8 cellular contexts compared by ENCODE assay signal in the genomic region with DNA sequence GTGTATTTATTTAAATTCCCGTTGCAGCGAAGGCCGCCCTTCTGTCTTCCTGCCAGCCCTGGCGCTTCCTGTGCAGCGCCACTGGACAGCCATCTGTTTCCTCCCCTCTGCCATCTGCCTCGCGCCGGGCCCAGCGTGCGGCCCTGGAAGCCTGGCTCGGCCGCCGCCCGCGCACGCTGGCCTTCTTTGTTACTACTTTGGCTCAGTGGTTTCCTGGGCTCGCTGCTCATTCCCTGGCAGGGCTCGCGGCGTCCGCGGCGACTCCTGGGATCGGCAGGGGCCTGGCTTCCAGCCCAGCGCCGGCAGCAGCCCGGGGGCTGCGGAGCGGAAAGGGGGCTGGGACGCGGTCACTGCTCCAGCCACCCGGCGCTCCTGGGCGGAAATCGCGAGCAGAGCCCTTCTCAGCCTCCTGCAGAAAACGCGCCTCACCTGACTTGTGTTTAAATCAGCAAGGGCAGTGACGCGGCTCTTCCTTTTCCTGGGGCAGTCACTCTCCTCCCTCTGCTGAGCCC. TPM values are rescaled to one million over a fixed set of nuclear protein-coding genes. Genes with fewer than 3 reads are reported as not detected.
DNase-seq lines count a peak whose midpoint lies in the region; ATAC-seq lines count a peak whose summit lies in the region.

No MANE protein-coding gene starts in this region.

- peak overlapping the region; percentile 99 for H3K27ac Mint-ChIP-seq in activated CD4-positive, alpha-beta T cell treated with anti-CD3 and anti-CD28 coated beads, Interleukin-2, amount 10 ng/mL, durations not matched to agents 24 days and 14 days

- H3K27me3 Mint-ChIP-seq in activated CD4-positive, alpha-beta T cell treated with anti-CD3 and anti-CD28 coated beads, Interleukin-2, amount 10 ng/mL, durations not matched to agents 24 days and 14 days: no peaks in the 10 kb centered on the region

- peak overlapping the region; percentile 92 for H3K4me3 Mint-ChIP-seq in activated CD4-positive, alpha-beta T cell treated with anti-CD3 and anti-CD28 coated beads, Interleukin-2, amount 10 ng/mL, durations not matched to agents 24 days and 14 days

- peaks cover 59% of the 10 kb centered on the region for H3K4me1 Mint-ChIP-seq in activated CD4-positive, alpha-beta T cell treated with anti-CD3 and anti-CD28 coated beads, Interleukin-2, amount 10 ng/mL, durations not matched to agents 24 days and 14 days

- H3K9me3 Mint-ChIP-seq in activated CD4-positive, alpha-beta T cell treated with anti-CD3 and anti-CD28 coated beads, Interleukin-2, amount 10 ng/mL, durations not matched to agents 24 days and 14 days: no peaks in the 10 kb centered on the region

- H3K36me3 Mint-ChIP-seq in activated CD4-positive, alpha-beta T cell treated with anti-CD3 and anti-CD28 coated beads, Interleukin-2, amount 10 ng/mL, durations not matched to agents 24 days and 14 days (ENCODE audit: low read depth): peaks cover 25% of the 10 kb centered on the region

- DNase-seq in NCI-H510A treated with DMSO at 0.1 percent for 48 hours (lab: John Stamatoyannopoulos, UW) (peak; percentile 65), dermis blood vessel endothelial cell (peak; percentile 96), left lobe of liver (ENCODE audit: low spot score) (peak; percentile 76)
- peak; percentile 90 for DNase-seq in activated CD4-positive, alpha-beta T cell treated with anti-CD3 and anti-CD28 coated beads, Interleukin-2, amount 10 ng/mL, durations not matched to agents 24 days and 14 days
- peak; percentile 69 for DNase-seq in stimulated activated CD4-positive, alpha-beta T cell treated with anti-CD3 and anti-CD28 coated beads, Interleukin-15, amount 100 ng/mL, for 24 hours

- intact Hi-C loops in activated CD4-positive, alpha-beta T cell treated with anti-CD3 and anti-CD28 coated beads, Interleukin-2, amount 10 ng/mL, durations not matched to agents 24 days and 14 days (cut with micrococcal nuclease): loop anchor here (1.0 to 2.0 kb wide), 3 partner anchors 13 to 67 kb away; no protein-coding TSS in a partner anchor

- ATAC-seq in GM18502 (IDR thresholded peaks at IDR 0.05; ENCODE audit: poor library complexity, unreplicated experiment) (peak; percentile 75), HG02885 (IDR thresholded peaks at IDR 0.05; ENCODE audit: poor library complexity, unreplicated experiment) (peak; percentile 70), left lobe of liver (peak; percentile 90), HG03469 (IDR thresholded peaks at IDR 0.05; ENCODE audit: unreplicated experiment) (no peak)

RNA-seq across cellular contexts. Expression of gene CMTM7, which starts 9.9 kb away (rescaled TPM):
- 45.0 and 46.3 TPM in 2 replicates for total RNA-seq in activated CD4-positive, alpha-beta T cell treated with anti-CD3 and anti-CD28 coated beads, Interleukin-2, amount 10 ng/mL, durations not matched to agents 24 days and 14 days
- total RNA-seq in dermis blood vessel endothelial cell (19.1 and 31.3 TPM in 2 replicates), left lobe of liver (3.6 TPM)
